22 cellular contexts compared by ENCODE assay signal in genomic region chr1:117670996-117671780, GRCh38.
DNase-seq lines count a peak whose midpoint lies in the region; ATAC-seq, FAIRE-seq and TF ChIP-seq lines count a peak whose summit lies in the region.
"Had no signal": no experiment of that assay in that cellular context is flagged by ENCODE, and none has a peak within 500 bp of the region (broad histone marks: within the 10 kb centered on the region; RNA-seq: fewer than 3 reads in every experiment).

No MANE protein-coding gene starts in this region.

- H3K36me3 Mint-ChIP-seq in activated CD8-positive, alpha-beta memory T cell treated with anti-CD3 and anti-CD28 coated beads, Interleukin-2, amount 10 ng/mL, durations not matched to agents 7 days and 5 days = peaks cover 6% of the 10 kb centered on the region
- no peaks in the 10 kb centered on the region for H3K36me3 Mint-ChIP-seq in endodermal cell (ENCODE audit: low read depth)
- H3K36me3 Mint-ChIP-seq: stimulated activated effector memory CD8-positive, alpha-beta T cell treated with anti-CD3 and anti-CD28 coated beads, Interleukin-12 subunit alpha, Interleukin-12 subunit beta, amount 100 ng/mL, for 72 hours had no signal

- no peaks in the 10 kb centered on the region for H3K36me3 ChIP-seq in OCI-LY3 (replicated peaks; ENCODE audit: low read depth, low read length)
- H3K36me3 ChIP-seq in endodermal cell (ENCODE audit: control insufficient read depth, insufficient read depth, low read length) = no peaks in the 10 kb centered on the region
- no peaks in the 10 kb centered on the region for H3K36me3 ChIP-seq in skeletal muscle tissue (ENCODE audit: control insufficient read depth in 3 of 3, insufficient read depth in 3 of 3, low read length in 3 of 3)
- H3K36me3 ChIP-seq: BLaER1 treated with 17β-estradiol and CSF1 and Interleukin-3, amounts not matched to agents 10 nM and 100 nM; thoracic aorta had no signal

- H3K27me3 Mint-ChIP-seq in activated CD8-positive, alpha-beta memory T cell treated with anti-CD3 and anti-CD28 coated beads, Interleukin-2, amount 10 ng/mL, durations not matched to agents 7 days and 5 days = no peaks in the 10 kb centered on the region
- H3K27me3 Mint-ChIP-seq in endodermal cell (ENCODE audit: insufficient read depth) = no peaks in the 10 kb centered on the region

- H3K9ac ChIP-seq in OCI-LY3 (ENCODE audit: low read length) (peak overlapping the region; percentile 48; the same call in 1 of the 2 replicates), endodermal cell (ENCODE audit: extremely low read depth, low read length, poor library complexity, severe bottlenecking) (no peak overlapping the region), skeletal muscle tissue (ENCODE audit: low read depth in 1 of 3, low read length in 3 of 3) (peak overlapping the region in 1 of 3 donors; percentile 62)
- H3K9ac ChIP-seq: BLaER1 treated with 17β-estradiol and CSF1 and Interleukin-3, amounts not matched to agents 10 nM and 100 nM had no signal

- H4K20me1 ChIP-seq in OCI-LY3 (ENCODE audit: insufficient read depth, low read length) = no peaks in the 10 kb centered on the region

- peak; percentile 49 for DNase-seq in activated CD8-positive, alpha-beta memory T cell treated with anti-CD3 and anti-CD28 coated beads for 24 hours
- DNase-seq in activated CD8-positive, alpha-beta memory T cell treated with anti-CD3 and anti-CD28 coated beads, Interleukin-2, amount 10 ng/mL, durations not matched to agents 7 days and 5 days = no peak
- DNase-seq in endodermal cell (peak; percentile 32), AML-193 (lab: John Stamatoyannopoulos, UW) (no peak), D721Med (ENCODE audit: insufficient read length, low spot score) (no peak)
- DNase-seq: activated CD4-positive, alpha-beta T cell treated with anti-CD3 and anti-CD28 coated beads for 36 hours; activated CD8-positive, alpha-beta memory T cell treated with anti-CD3 and anti-CD28 coated beads, Interleukin-2, amount 50 U/mL, for 4 hours; naive thymus-derived CD4-positive, alpha-beta T cell; NCI-H2029; NK-92 treated with Interleukin-12 subunit alpha and Interleukin-12 subunit beta, amount 100 ng/mL, for 24 hours; SW 1271 had no signal

- TF ChIP-seq CTCF in OCI-LY3 (IDR thresholded peaks at IDR 0.05; ENCODE audit: low read depth, low read length) = no peak
- TF ChIP-seq CTCF in endodermal cell (conservative IDR thresholded peaks at IDR 0.05) = no peak
- TF ChIP-seq CTCF in D721Med (IDR thresholded peaks at IDR 0.05; ENCODE audit: insufficient read depth, missing control alignments) = no peak

- peak overlapping the region; percentile 88 for H3K4me2 ChIP-seq in OCI-LY3 (ENCODE audit: low read length)
- H3K4me2 ChIP-seq: A549 had no signal

- no peak overlapping the region for H3K4me3 Mint-ChIP-seq in activated CD8-positive, alpha-beta memory T cell treated with anti-CD3 and anti-CD28 coated beads, Interleukin-2, amount 10 ng/mL, durations not matched to agents 7 days and 5 days
- no peak overlapping the region for H3K4me3 Mint-ChIP-seq in endodermal cell
- H3K4me3 Mint-ChIP-seq: activated CD4-positive, alpha-beta T cell treated with anti-CD3 and anti-CD28 coated beads for 36 hours; naive thymus-derived CD4-positive, alpha-beta T cell; stimulated activated effector memory CD8-positive, alpha-beta T cell treated with anti-CD3 and anti-CD28 coated beads, Interleukin-12 subunit alpha, Interleukin-12 subunit beta, amount 100 ng/mL, for 72 hours had no signal

- H3K79me2 ChIP-seq in OCI-LY3 (ENCODE audit: low read length) = no peaks in the 10 kb centered on the region

- H3K4me1 ChIP-seq in OCI-LY3 (ENCODE audit: low read length) (peaks cover 56% of the 10 kb centered on the region), endodermal cell (ENCODE audit: control insufficient read depth, insufficient read depth, low read length) (peaks cover 5% of the 10 kb centered on the region), skeletal muscle tissue (ENCODE audit: control insufficient read depth in 3 of 3, insufficient read depth in 3 of 3, low read length in 3 of 3) (peaks cover 32 to 46% (median 40%) of the 10 kb centered on the region in 3 donors)

- ATAC-seq in activated CD8-positive, alpha-beta memory T cell treated with anti-CD3 and anti-CD28 coated beads, Interleukin-2, amount 10 ng/mL, durations not matched to agents 7 days and 5 days = no peak
- ATAC-seq in GM21786 (IDR thresholded peaks at IDR 0.05; ENCODE audit: unreplicated experiment) = no peak
- ATAC-seq: activated CD4-positive, alpha-beta T cell treated with anti-CD3 and anti-CD28 coated beads for 36 hours; naive thymus-derived CD4-positive, alpha-beta T cell; stimulated activated effector memory CD8-positive, alpha-beta T cell treated with anti-CD3 and anti-CD28 coated beads, Interleukin-12 subunit alpha, Interleukin-12 subunit beta, amount 100 ng/mL, for 72 hours had no signal

- no peaks in the 10 kb centered on the region for H3K9me3 Mint-ChIP-seq in activated CD8-positive, alpha-beta memory T cell treated with anti-CD3 and anti-CD28 coated beads, Interleukin-2, amount 10 ng/mL, durations not matched to agents 7 days and 5 days (ENCODE audit: low read depth)
- no peaks in the 10 kb centered on the region for H3K9me3 Mint-ChIP-seq in endodermal cell
- H3K9me3 Mint-ChIP-seq: activated T-helper 2 cell treated with anti-CD3 and anti-CD28 coated beads, Interferon-gamma antibody, Interleukin-2, Interleukin-4, amounts not matched to agents 10 μg/mL and 5 μg/mL and 100 μg/mL, durations not matched to agents 14 hours and 24 hours and 36 hours; stimulated activated effector memory CD8-positive, alpha-beta T cell treated with anti-CD3 and anti-CD28 coated beads, Interleukin-12 subunit alpha, Interleukin-12 subunit beta, amount 100 ng/mL, for 72 hours had no signal

- H3K4me3 ChIP-seq in OCI-LY3 (ENCODE audit: low read length) (peak overlapping the region; percentile 66), endodermal cell (ENCODE audit: low read length) (no peak overlapping the region), skeletal muscle tissue (ENCODE audit: low read length in 3 of 3) (peak overlapping the region in 1 of 3 donors; percentile 29)
- H3K4me3 ChIP-seq: A549; BLaER1 treated with 17β-estradiol and CSF1 and Interleukin-3, amounts not matched to agents 10 nM and 100 nM; thoracic aorta had no signal

- peaks cover 44% of the 10 kb centered on the region for H3K4me1 Mint-ChIP-seq in activated CD8-positive, alpha-beta memory T cell treated with anti-CD3 and anti-CD28 coated beads, Interleukin-2, amount 10 ng/mL, durations not matched to agents 7 days and 5 days
- H3K4me1 Mint-ChIP-seq in endodermal cell = peaks cover 15% of the 10 kb centered on the region

- H2AFZ ChIP-seq in OCI-LY3 (ENCODE audit: low read depth, low read length) = peak overlapping the region; percentile 61; the same call in 1 of the 2 replicates

- H3K27ac ChIP-seq in OCI-LY3 (ENCODE audit: low read length) (peak overlapping the region; percentile 60), endodermal cell (ENCODE audit: low read depth, low read length) (peak overlapping the region; percentile 40), skeletal muscle tissue (ENCODE audit: low read depth, low read length) (peak overlapping the region; percentile 15)
- H3K27ac ChIP-seq: A549; BLaER1 treated with 17β-estradiol and CSF1 and Interleukin-3, amounts not matched to agents 10 nM and 100 nM; thoracic aorta had no signal

- CTCF ChIA-PET in activated CD8-positive, alpha-beta memory T cell treated with anti-CD3 and anti-CD28 coated beads, Interleukin-2, amount 10 ng/mL, durations not matched to agents 7 days and 5 days (lab: Charles Lee) = interaction anchor here (1.2 to 7.4 kb wide), 10 partner anchors 14 to 137 kb away, joined by 3 to 113 read pairs (median 5); no protein-coding TSS in a partner anchor

- no peak overlapping the region for H3K27ac Mint-ChIP-seq in activated CD8-positive, alpha-beta memory T cell treated with anti-CD3 and anti-CD28 coated beads, Interleukin-2, amount 10 ng/mL, durations not matched to agents 7 days and 5 days
- H3K27ac Mint-ChIP-seq in endodermal cell = peak overlapping the region; percentile 29
- H3K27ac Mint-ChIP-seq: activated CD4-positive, alpha-beta T cell treated with anti-CD3 and anti-CD28 coated beads for 36 hours; activated T-helper 2 cell treated with anti-CD3 and anti-CD28 coated beads, Interferon-gamma antibody, Interleukin-2, Interleukin-4, amounts not matched to agents 10 μg/mL and 5 μg/mL and 100 μg/mL, durations not matched to agents 14 hours and 24 hours and 36 hours; stimulated activated effector memory CD8-positive, alpha-beta T cell treated with anti-CD3 and anti-CD28 coated beads, Interleukin-12 subunit alpha, Interleukin-12 subunit beta, amount 100 ng/mL, for 72 hours had no signal

- no peaks in the 10 kb centered on the region for H3K9me3 ChIP-seq in OCI-LY3 (ENCODE audit: insufficient read depth, low read length)
- H3K9me3 ChIP-seq in endodermal cell (ENCODE audit: control insufficient read depth, low read length) = no peaks in the 10 kb centered on the region
- no peaks in the 10 kb centered on the region for H3K9me3 ChIP-seq in skeletal muscle tissue (ENCODE audit: control insufficient read depth in 3 of 3, low read length in 3 of 3)
- H3K9me3 ChIP-seq: A549; BLaER1 treated with 17β-estradiol and CSF1 and Interleukin-3, amounts not matched to agents 10 nM and 100 nM; thoracic aorta had no signal

- WGBS in endodermal cell (ENCODE audit: insufficient coverage in 1 of 2, insufficient read length in 1 of 2), 2 experiments = 93 to 100% methylated on average over 5 to 12 of the region's 15 CpGs

- no peak for FAIRE-seq in D721Med (lab: Jason Lieb, UNC)
- FAIRE-seq: A549, GM18507, keratinocyte, TTC549 had no signal

- H3K27me3 ChIP-seq in OCI-LY3 (ENCODE audit: low read depth, low read length) = no peaks in the 10 kb centered on the region; the same call in 1 of the 2 replicates
- H3K27me3 ChIP-seq in endodermal cell (ENCODE audit: control insufficient read depth, insufficient read depth, low read length, poor library complexity, severe bottlenecking) = no peaks in the 10 kb centered on the region
- no peaks in the 10 kb centered on the region for H3K27me3 ChIP-seq in skeletal muscle tissue (ENCODE audit: control insufficient read depth in 3 of 3, insufficient read depth in 3 of 3, low read length in 3 of 3)
- H3K27me3 ChIP-seq: BLaER1 treated with 17β-estradiol and CSF1 and Interleukin-3, amounts not matched to agents 10 nM and 100 nM had no signal

Comparison
In these comparisons a context has a peak if more than half of its experiments do, and no peak if none do; other contexts are left out.
1. DNase-seq: peak in activated CD8-positive, alpha-beta memory T cell treated with anti-CD3 and anti-CD28 coated beads for 24 hours (single experiment) and endodermal cell (single experiment); none in activated CD8-positive, alpha-beta memory T cell treated with anti-CD3 and anti-CD28 coated beads, Interleukin-2, amount 10 ng/mL, durations not matched to agents 7 days and 5 days (single experiment), AML-193 (0 of 2) and D721Med (single experiment).
2. Peak in every context shown above with its lines, with median percentiles within 50 percentile points of each other: H3K27ac ChIP-seq.